ENCODE assay signal across 1 cellular context in the genomic region with DNA sequence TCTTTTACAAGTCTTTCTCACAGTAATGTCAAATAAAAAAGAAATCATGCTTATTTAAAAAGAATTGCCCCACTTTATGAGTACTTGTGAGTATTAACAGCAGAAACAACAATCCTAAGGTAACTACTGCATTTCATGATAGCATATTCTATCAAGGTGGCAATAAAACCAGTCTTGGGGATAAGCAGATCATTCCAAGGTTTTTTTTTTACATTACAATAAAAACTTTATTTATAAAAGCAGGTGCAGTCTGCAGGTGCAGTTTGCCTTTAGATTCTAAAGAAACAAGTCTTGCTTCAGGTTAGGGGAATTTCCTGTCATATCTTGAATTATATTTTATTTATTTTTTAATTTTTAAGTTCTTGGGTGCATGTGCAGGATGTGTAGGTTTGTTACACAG.
A peak's percentile ranks its signal among the peaks of the same experiment; 100 is the strongest.
TF ChIP-seq lines count a peak whose summit lies in the region.

No MANE protein-coding gene starts in this region.

TF ChIP-seq in K562, 482 proteins besides CTCF, POLR2A, EP300 and RAD21:
- TF ChIP-seq, protein P1, sequence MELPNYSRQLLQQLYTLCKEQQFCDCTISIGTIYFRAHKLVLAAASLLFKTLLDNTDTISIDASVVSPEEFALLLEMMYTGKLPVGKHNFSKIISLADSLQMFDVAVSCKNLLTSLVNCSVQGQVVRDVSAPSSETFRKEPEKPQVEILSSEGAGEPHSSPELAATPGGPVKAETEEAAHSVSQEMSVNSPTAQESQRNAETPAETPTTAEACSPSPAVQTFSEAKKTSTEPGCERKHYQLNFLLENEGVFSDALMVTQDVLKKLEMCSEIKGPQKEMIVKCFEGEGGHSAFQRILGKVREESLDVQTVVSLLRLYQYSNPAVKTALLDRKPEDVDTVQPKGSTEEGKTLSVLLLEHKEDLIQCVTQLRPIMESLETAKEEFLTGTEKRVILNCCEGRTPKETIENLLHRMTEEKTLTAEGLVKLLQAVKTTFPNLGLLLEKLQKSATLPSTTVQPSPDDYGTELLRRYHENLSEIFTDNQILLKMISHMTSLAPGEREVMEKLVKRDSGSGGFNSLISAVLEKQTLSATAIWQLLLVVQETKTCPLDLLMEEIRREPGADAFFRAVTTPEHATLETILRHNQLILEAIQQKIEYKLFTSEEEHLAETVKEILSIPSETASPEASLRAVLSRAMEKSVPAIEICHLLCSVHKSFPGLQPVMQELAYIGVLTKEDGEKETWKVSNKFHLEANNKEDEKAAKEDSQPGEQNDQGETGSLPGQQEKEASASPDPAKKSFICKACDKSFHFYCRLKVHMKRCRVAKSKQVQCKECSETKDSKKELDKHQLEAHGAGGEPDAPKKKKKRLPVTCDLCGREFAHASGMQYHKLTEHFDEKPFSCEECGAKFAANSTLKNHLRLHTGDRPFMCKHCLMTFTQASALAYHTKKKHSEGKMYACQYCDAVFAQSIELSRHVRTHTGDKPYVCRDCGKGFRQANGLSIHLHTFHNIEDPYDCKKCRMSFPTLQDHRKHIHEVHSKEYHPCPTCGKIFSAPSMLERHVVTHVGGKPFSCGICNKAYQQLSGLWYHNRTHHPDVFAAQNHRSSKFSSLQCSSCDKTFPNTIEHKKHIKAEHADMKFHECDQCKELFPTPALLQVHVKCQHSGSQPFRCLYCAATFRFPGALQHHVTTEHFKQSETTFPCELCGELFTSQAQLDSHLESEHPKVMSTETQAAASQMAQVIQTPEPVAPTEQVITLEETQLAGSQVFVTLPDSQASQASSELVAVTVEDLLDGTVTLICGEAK (IDR thresholded peaks at IDR 0.05) = peak; percentile 90
- TF ChIP-seq, protein P1 (CRISPR knock-in tag; IDR thresholded peaks at IDR 0.05) = peak; percentile 78; the same call in 1 of the 2 replicates
- TF ChIP-seq HLTF (IDR thresholded peaks at IDR 0.05) = no peak
- TF ChIP-seq ZNF384 (IDR thresholded peaks at IDR 0.05; ENCODE audit: low read depth, low read length) = peak; percentile 81
- no peak for TF ChIP-seq ZNF253 (CRISPR knock-in tag; conservative IDR thresholded peaks at IDR 0.05)
